ENCODE assay signal across 14 cellular contexts in genomic region chr2:239263231-239263936, GRCh38.
DNase-seq lines count a peak whose midpoint lies in the region; ATAC-seq, FAIRE-seq and TF ChIP-seq lines count a peak whose summit lies in the region.
"Had no signal": no experiment of that assay in that cellular context is flagged by ENCODE, and none has a peak within 500 bp of the region (broad histone marks: within the 10 kb centered on the region; RNA-seq: fewer than 3 reads in every experiment).

No MANE protein-coding gene starts in this region.

- no peaks in the 10 kb centered on the region for H3K27me3 Mint-ChIP-seq in CD4-positive, alpha-beta T cell

- peaks cover 3% of the 10 kb centered on the region; the same call in 1 of the 2 replicates for H4K20me1 ChIP-seq in IMR-90 (ENCODE audit: insufficient read depth, low read length)

- H3K18ac ChIP-seq in IMR-90 (ENCODE audit: low read depth, low read length) = peak overlapping the region; percentile 42; the same call in 1 of the 2 replicates

- WGBS in IMR-90 (ENCODE audit: extremely low coverage in 2 of 2, insufficient read length in 1 of 2), 2 experiments = 56% methylated on average over 11 of the region's 25 CpGs; no CpG with 5 or more reads in 1 of the 2 experiments
- 61 to 73% (median 69%) methylated on average over 25 of the region's 25 CpGs for WGBS in psoas muscle, 3 donors

- H2AK9ac ChIP-seq in IMR-90 (replicated peaks; ENCODE audit: low read depth, low read length, poor library complexity) = peak overlapping the region; percentile 91

- H3K27ac Mint-ChIP-seq in CD4-positive, alpha-beta T cell = peak overlapping the region; percentile 95

- H3K27me3 ChIP-seq in CD4-positive, alpha-beta T cell (ENCODE audit: control insufficient read depth, insufficient read depth, low read length) = no peaks in the 10 kb centered on the region
- H3K27me3 ChIP-seq in IMR-90 (ENCODE audit: control insufficient read depth, insufficient read depth, low read length) = no peaks in the 10 kb centered on the region
- H3K27me3 ChIP-seq in psoas muscle (ENCODE audit: insufficient read depth in 3 of 3, low read length in 2 of 3) = no peaks in the 10 kb centered on the region

- peak overlapping the region; percentile 86 for H3K14ac ChIP-seq in IMR-90 (replicated peaks; ENCODE audit: low read depth, low read length)

- H4K8ac ChIP-seq in IMR-90 (ENCODE audit: low read depth in 2 of 2, low read length in 2 of 2) = peak overlapping the region; percentile 49 to 73

- H4K91ac ChIP-seq in IMR-90 (ENCODE audit: insufficient read depth, low read depth, low read length) = peak overlapping the region; percentile 86

- peak overlapping the region; percentile 72 for H2BK120ac ChIP-seq in IMR-90 (ENCODE audit: low read depth, low read length)

- no peaks in the 10 kb centered on the region for H3K9me3 ChIP-seq in CD4-positive, alpha-beta T cell (ENCODE audit: control insufficient read depth, low read length)
- H3K9me3 ChIP-seq in IMR-90 (ENCODE audit: control insufficient read depth, insufficient read depth, low read length) (no peaks in the 10 kb centered on the region), psoas muscle (no peaks in the 10 kb centered on the region)
- H3K9me3 ChIP-seq: thoracic aorta had no signal

- no peaks in the 10 kb centered on the region for H3K36me3 ChIP-seq in IMR-90 (ENCODE audit: control insufficient read depth, insufficient read depth, low read length)
- H3K36me3 ChIP-seq in psoas muscle (ENCODE audit: insufficient read depth in 1 of 2, low read depth in 1 of 2) = no peaks in the 10 kb centered on the region
- H3K36me3 ChIP-seq: thoracic aorta had no signal

- dilution Hi-C loops in IMR-90 (cut with HindIII; ENCODE audit: low sequenced_read_pairs, unreplicated experiment) = no loop called here

- intact Hi-C loops in CD4-positive, alpha-beta T cell (cut with DNase I, micrococcal nuclease) = loop anchor here (5.0 to 10.0 kb wide), 3 partner anchors 41 to 361 kb away; no protein-coding TSS in a partner anchor
- intact Hi-C loops in IMR-90 (cut with micrococcal nuclease) = no loop called here
- intact Hi-C loops in psoas muscle (cut with DNase I) = no loop called here

- no peak overlapping the region; the same call in 1 of the 2 replicates for H3K4me2 ChIP-seq in IMR-90 (ENCODE audit: low read depth, low read length)

- H3K27ac ChIP-seq in CD4-positive, alpha-beta T cell (ENCODE audit: low read depth, low read length) = peak overlapping the region; percentile 83
- H3K27ac ChIP-seq in IMR-90 (ENCODE audit: insufficient read depth, low read length) (peak overlapping the region; percentile 56), psoas muscle (peak overlapping the region; percentile 86)

- peak overlapping the region; percentile 22; the same call in 1 of the 2 replicates for H2BK20ac ChIP-seq in IMR-90 (ENCODE audit: low read depth, low read length)

- peak overlapping the region; percentile 20; the same call in 2 of the 3 replicates for H2BK15ac ChIP-seq in IMR-90 (ENCODE audit: low read depth, low read length)

- BruUV-seq in IMR-90 (replicated peaks; lab: Mats Ljungman, UMichigan) = no TSS peak

- H3K36me3 Mint-ChIP-seq in CD4-positive, alpha-beta T cell (ENCODE audit: low read depth) = no peaks in the 10 kb centered on the region

- peak overlapping the region; percentile 17 for H3K23ac ChIP-seq in IMR-90 (ENCODE audit: low read depth, low read length)

- in situ Hi-C loops in IMR-90 (cut with MboI; ENCODE audit: low sequenced_read_pairs) = no loop called here

- POLR2A ChIA-PET in CD4-positive, alpha-beta T cell (lab: Charles Lee) = interaction anchor here (1.0 to 5.9 kb wide), 8 partner anchors 10 to 138 kb away, joined by 3 to 64 read pairs (median 6); partner anchors contain the start of gene HDAC4
- POLR2A ChIA-PET in IMR-90 (lab: Charles Lee; ENCODE audit: unreplicated experiment) = no interaction called here

- no peak overlapping the region for H3K4me3 Mint-ChIP-seq in CD4-positive, alpha-beta T cell

- CTCF ChIA-PET in CD4-positive, alpha-beta T cell (lab: Charles Lee) = no interaction called here
- CTCF ChIA-PET in IMR-90 (lab: Yijun Ruan, JAX) = no interaction called here

- no peak for ATAC-seq in CD4-positive, alpha-beta T cell (ENCODE audit: poor library complexity)
- no peak for ATAC-seq in IMR-90 (ENCODE audit: low read depth)
- no peak for ATAC-seq in psoas muscle
- no peak for ATAC-seq in HG02623 (IDR thresholded peaks at IDR 0.05; ENCODE audit: unreplicated experiment)
- ATAC-seq in GM18511 (IDR thresholded peaks at IDR 0.05; ENCODE audit: unreplicated experiment) = no peak
- ATAC-seq: K562 had no signal

- H3K4me3 ChIP-seq in IMR-90 (ENCODE audit: insufficient read depth, low read depth, low read length) (no peak overlapping the region), fibroblast of villous mesenchyme (ENCODE audit: low read depth, low read length) (no peak overlapping the region), psoas muscle (no peak overlapping the region)
- H3K4me3 ChIP-seq: K562, thoracic aorta had no signal

- H3K4ac ChIP-seq in IMR-90 (ENCODE audit: low read depth, low read length) = peak overlapping the region; percentile 80

- TF ChIP-seq POLR2A in IMR-90 (IDR thresholded peaks at IDR 0.05; ENCODE audit: low read depth, low read length) (no peak), GM12892 (IDR thresholded peaks at IDR 0.05; ENCODE audit: low read depth, low read length) (no peak)

- no peak for FAIRE-seq in GM12892 (lab: Jason Lieb, UNC)
- FAIRE-seq: K562 had no signal

- H2AK5ac ChIP-seq in IMR-90 (ENCODE audit: low read depth, low read length) = peak overlapping the region; percentile 74; the same call in 1 of the 2 replicates

- H2BK5ac ChIP-seq in IMR-90 (ENCODE audit: low read depth, low read length, poor library complexity, severe bottlenecking) = peak overlapping the region; percentile 14

- H3K4me1 Mint-ChIP-seq in CD4-positive, alpha-beta T cell (ENCODE audit: low read depth) = peaks cover 87% of the 10 kb centered on the region

- H2AFZ ChIP-seq in IMR-90 (replicated peaks; ENCODE audit: low read length, poor library complexity) = peak overlapping the region; percentile 19

- TF ChIP-seq CTCF in CD4-positive, alpha-beta T cell (IDR thresholded peaks at IDR 0.05) = no peak
- TF ChIP-seq CTCF in IMR-90 (conservative IDR thresholded peaks at IDR 0.05; ENCODE audit: low read depth, low read length) (no peak), fibroblast of villous mesenchyme (IDR thresholded peaks at IDR 0.05; ENCODE audit: insufficient read depth, low read depth, low read length) (no peak), psoas muscle (IDR thresholded peaks at IDR 0.05) (no peak)

- H3K56ac ChIP-seq in IMR-90 (ENCODE audit: extremely low read depth, insufficient read depth, low read length) = no peak overlapping the region

- no peaks in the 10 kb centered on the region for H3K9me3 Mint-ChIP-seq in CD4-positive, alpha-beta T cell

- peaks cover 47% of the 10 kb centered on the region for H3K9me1 ChIP-seq in IMR-90 (ENCODE audit: insufficient read depth, low read length)

- no peak for TF ChIP-seq RAD21 in IMR-90 (IDR thresholded peaks at IDR 0.05; ENCODE audit: low read length)

- peaks cover 48% of the 10 kb centered on the region for H3K4me1 ChIP-seq in IMR-90 (ENCODE audit: control insufficient read depth, insufficient read depth, low read length)
- H3K4me1 ChIP-seq in psoas muscle = peaks cover 92% of the 10 kb centered on the region

- DNase-seq in CD4-positive, alpha-beta T cell = peak in 1 of 10 experiments; percentile 33
- DNase-seq in IMR-90 (no peak), fibroblast of villous mesenchyme (ENCODE audit: low read depth) (peak; percentile 31), psoas muscle (peak; percentile 23 to 57), GM12892 (ENCODE audit: insufficient read length) (no peak), iPS-NIHi11 (ENCODE audit: low spot score) (no peak)
- DNase-seq: EL; NCI-H187 treated with DMSO at 0.1 percent for 48 hours; stimulated activated CD4-positive, alpha-beta T cell treated with anti-CD3 and anti-CD28 coated beads, Interleukin-2, amount 100 ng/mL, for 48 hours; T1000 had no signal

- H3K9ac ChIP-seq in IMR-90 (ENCODE audit: low read depth, low read length) = peak overlapping the region; percentile 16

- H3K79me1 ChIP-seq in IMR-90 (ENCODE audit: low read depth in 1 of 2, low read length in 2 of 2) = peaks cover 42 to 96% of the 10 kb centered on the region in 2 experiments

- H4K5ac ChIP-seq in IMR-90 (ENCODE audit: low read depth, low read length) = peak overlapping the region; percentile 78

TF ChIP-seq in IMR-90, 13 proteins besides CTCF, POLR2A, EP300 and RAD21 (continues in another document):
- no peak for TF ChIP-seq MAZ (IDR thresholded peaks at IDR 0.05; ENCODE audit: borderline replicate concordance, low read depth, low read length)
- TF ChIP-seq FOS (IDR thresholded peaks at IDR 0.05; ENCODE audit: low read depth, low read length) = no peak
- TF ChIP-seq, protein P1, sequence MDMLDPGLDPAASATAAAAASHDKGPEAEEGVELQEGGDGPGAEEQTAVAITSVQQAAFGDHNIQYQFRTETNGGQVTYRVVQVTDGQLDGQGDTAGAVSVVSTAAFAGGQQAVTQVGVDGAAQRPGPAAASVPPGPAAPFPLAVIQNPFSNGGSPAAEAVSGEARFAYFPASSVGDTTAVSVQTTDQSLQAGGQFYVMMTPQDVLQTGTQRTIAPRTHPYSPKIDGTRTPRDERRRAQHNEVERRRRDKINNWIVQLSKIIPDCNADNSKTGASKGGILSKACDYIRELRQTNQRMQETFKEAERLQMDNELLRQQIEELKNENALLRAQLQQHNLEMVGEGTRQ (IDR thresholded peaks at IDR 0.05; ENCODE audit: low read depth, low read length) = no peak
- no peak for TF ChIP-seq RFX5 (IDR thresholded peaks at IDR 0.05; ENCODE audit: low read depth, low read length)
- TF ChIP-seq RCOR1 (IDR thresholded peaks at IDR 0.05; ENCODE audit: insufficient replicate concordance, low read length) = no peak
- TF ChIP-seq MAFK (IDR thresholded peaks at IDR 0.05; ENCODE audit: low read depth, low read length) = no peak
- TF ChIP-seq MXI1 (IDR thresholded peaks at IDR 0.05; ENCODE audit: borderline replicate concordance, low read depth, low read length) = no peak
- TF ChIP-seq, protein P2, sequence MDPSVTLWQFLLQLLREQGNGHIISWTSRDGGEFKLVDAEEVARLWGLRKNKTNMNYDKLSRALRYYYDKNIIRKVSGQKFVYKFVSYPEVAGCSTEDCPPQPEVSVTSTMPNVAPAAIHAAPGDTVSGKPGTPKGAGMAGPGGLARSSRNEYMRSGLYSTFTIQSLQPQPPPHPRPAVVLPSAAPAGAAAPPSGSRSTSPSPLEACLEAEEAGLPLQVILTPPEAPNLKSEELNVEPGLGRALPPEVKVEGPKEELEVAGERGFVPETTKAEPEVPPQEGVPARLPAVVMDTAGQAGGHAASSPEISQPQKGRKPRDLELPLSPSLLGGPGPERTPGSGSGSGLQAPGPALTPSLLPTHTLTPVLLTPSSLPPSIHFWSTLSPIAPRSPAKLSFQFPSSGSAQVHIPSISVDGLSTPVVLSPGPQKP (IDR thresholded peaks at IDR 0.05; ENCODE audit: borderline replicate concordance, low read depth, low read length) = no peak
- TF ChIP-seq CHD1 (IDR thresholded peaks at IDR 0.05; ENCODE audit: low read depth, low read length) = no peak
- no peak for TF ChIP-seq SMC3 (IDR thresholded peaks at IDR 0.05; ENCODE audit: low read depth, low read length)
- TF ChIP-seq BHLHE40 (IDR thresholded peaks at IDR 0.05; ENCODE audit: low read depth, low read length) = no peak
- no peak for TF ChIP-seq NFE2L2 (IDR thresholded peaks at IDR 0.05; ENCODE audit: low read depth, low read length)

Comparison
In these comparisons a context has a peak if more than half of its experiments do, and no peak if none do; other contexts are left out.
1. DNase-seq: peak in fibroblast of villous mesenchyme (single experiment) and psoas muscle (2 of 2); none in IMR-90 (single experiment), GM12892 (single experiment) and iPS-NIHi11 (single experiment).
2. intact Hi-C loops: an anchor here in CD4-positive, alpha-beta T cell (5.0 to 10.0 kb wide); none called in IMR-90 and psoas muscle.
3. Peak in every context shown above with its lines, with median percentiles within 50 percentile points of each other: H3K27ac ChIP-seq.